Comparison of ENCODE assay signal across 8 cellular contexts in genomic region chr11:45922425-45923082, GRCh38.
DNase-seq lines count a peak whose midpoint lies in the region; ATAC-seq and TF ChIP-seq lines count a peak whose summit lies in the region.

TSS of gene LARGE2 (plus strand) at chr11:45922656. CDS start at chr11:45922883, 227 bp downstream.

- peaks cover 27% of the 10 kb centered on the region for H3K27me3 Mint-ChIP-seq in stimulated activated naive CD8-positive, alpha-beta T cell treated with anti-CD3 and anti-CD28 coated beads, Interleukin-15, amount 100 ng/mL, for 72 hours

- peak within 1 kb of the TSS in 1 of 2 donors; percentile 71 for H3K27ac Mint-ChIP-seq in stimulated activated naive CD8-positive, alpha-beta T cell treated with anti-CD3 and anti-CD28 coated beads, Interleukin-15, amount 100 ng/mL, for 72 hours

- H3K4me3 Mint-ChIP-seq in stimulated activated naive CD8-positive, alpha-beta T cell treated with anti-CD3 and anti-CD28 coated beads, Interleukin-15, amount 100 ng/mL, for 72 hours: peak within 1 kb of the TSS; percentile 83 to 87

- peaks cover 50% of the 10 kb centered on the region for H3K4me1 Mint-ChIP-seq in stimulated activated naive CD8-positive, alpha-beta T cell treated with anti-CD3 and anti-CD28 coated beads, Interleukin-15, amount 100 ng/mL, for 72 hours

- H3K9me3 ChIP-seq in iPS-18c (ENCODE audit: control insufficient read depth, insufficient read depth, low read length): no peaks in the 10 kb centered on the region

- peak; percentile 84 for DNase-seq in HuH-7.5 (ENCODE audit: low spot score)
- DNase-seq in activated CD8-positive, alpha-beta memory T cell treated with anti-CD3 and anti-CD28 coated beads, Interleukin-2, amount 50 U/mL, for 4 hours: peak; percentile 41
- DNase-seq in stimulated activated naive CD8-positive, alpha-beta T cell treated with anti-CD3 and anti-CD28 coated beads, Interleukin-15, amount 100 ng/mL, for 72 hours: no peak

- H3K4me3 ChIP-seq in iPS-18c (ENCODE audit: insufficient read depth, low read depth, low read length): peak within 1 kb of the TSS; percentile 65

- no peak for TF ChIP-seq CTCF in C4-2B (conservative IDR thresholded peaks at IDR 0.05)

- peak; percentile 0 for ATAC-seq in stimulated activated naive CD8-positive, alpha-beta T cell treated with anti-CD3 and anti-CD28 coated beads, Interleukin-15, amount 100 ng/mL, for 72 hours
- ATAC-seq in HG03159 (IDR thresholded peaks at IDR 0.05; ENCODE audit: unreplicated experiment): no peak
- ATAC-seq in HG03175 (IDR thresholded peaks at IDR 0.05; ENCODE audit: unreplicated experiment): no peak
- no peak for ATAC-seq in GM19395 (IDR thresholded peaks at IDR 0.05; ENCODE audit: unreplicated experiment)

- peak within 1 kb of the TSS; percentile 90 for H3K27ac ChIP-seq in C4-2B

- no peaks in the 10 kb centered on the region for H3K9me3 Mint-ChIP-seq in stimulated activated naive CD8-positive, alpha-beta T cell treated with anti-CD3 and anti-CD28 coated beads, Interleukin-15, amount 100 ng/mL, for 72 hours

Comparison
In these comparisons a context has a peak if more than half of its experiments do, and no peak if none do; other contexts are left out.
1. DNase-seq: peak in HuH-7.5 (single experiment) and activated CD8-positive, alpha-beta memory T cell treated with anti-CD3 and anti-CD28 coated beads, Interleukin-2, amount 50 U/mL, for 4 hours (single experiment); none in stimulated activated naive CD8-positive, alpha-beta T cell treated with anti-CD3 and anti-CD28 coated beads, Interleukin-15, amount 100 ng/mL, for 72 hours (0 of 2).